Comparison of ENCODE assay signal across 14 cellular contexts in the genomic region with DNA sequence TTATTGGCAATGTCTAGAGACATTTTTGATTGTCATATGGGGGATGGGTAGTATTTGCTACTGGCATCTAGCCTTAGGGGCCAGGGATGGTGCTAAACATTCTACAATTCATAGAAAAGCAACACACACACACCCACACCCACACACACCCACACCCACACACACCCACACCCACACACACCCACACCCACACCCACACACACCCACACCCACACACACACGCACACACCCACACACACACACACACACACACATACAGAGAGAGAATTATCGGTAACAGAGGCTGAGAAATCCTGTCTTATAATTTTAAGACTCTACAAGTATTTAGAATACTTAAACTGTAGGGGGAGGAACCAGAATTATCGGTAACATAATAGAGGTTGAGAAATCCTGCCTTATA. TPM values are rescaled to one million over a fixed set of nuclear protein-coding genes. Genes with fewer than 3 reads are reported as not detected.
DNase-seq lines count a peak whose midpoint lies in the region; ATAC-seq and TF ChIP-seq lines count a peak whose summit lies in the region.
"Had no signal": no experiment of that assay in that cellular context is flagged by ENCODE, and none has a peak within 500 bp of the region (broad histone marks: within the 10 kb centered on the region; RNA-seq: fewer than 3 reads in every experiment).

No MANE protein-coding gene starts in this region.

- no peaks in the 10 kb centered on the region for H3K36me3 Mint-ChIP-seq in activated naive CD4-positive, alpha-beta T cell treated with anti-CD3 and anti-CD28 coated beads, Interleukin-2, amount 50 U/mL, for 24 hours
- H3K36me3 Mint-ChIP-seq in activated T-helper 1 cell treated with anti-CD3 and anti-CD28 coated beads, Interleukin-12 subunit alpha, Interleukin-12 subunit beta, Interleukin-2, Interleukin-4 antibody, amounts not matched to agents 30 ng/mL and 10 ng/mL and 1 ng/mL, durations not matched to agents 14 hours and 24 hours and 36 hours (ENCODE audit: low read depth) = no peaks in the 10 kb centered on the region
- H3K36me3 Mint-ChIP-seq in T-helper 17 cell (ENCODE audit: low read depth) = no peaks in the 10 kb centered on the region

- in situ Hi-C loops in HAP-1 (cut with MboI; ENCODE audit: low sequenced_read_pairs) = loop anchor here (25.0 kb wide), 1 partner anchor 130 kb away; a partner anchor contains a TSS

- no peaks in the 10 kb centered on the region for H3K4me1 Mint-ChIP-seq in activated naive CD4-positive, alpha-beta T cell treated with anti-CD3 and anti-CD28 coated beads, Interleukin-2, amount 50 U/mL, for 24 hours
- H3K4me1 Mint-ChIP-seq in activated T-helper 1 cell treated with anti-CD3 and anti-CD28 coated beads, Interleukin-12 subunit alpha, Interleukin-12 subunit beta, Interleukin-2, Interleukin-4 antibody, amounts not matched to agents 30 ng/mL and 10 ng/mL and 1 ng/mL, durations not matched to agents 14 hours and 24 hours and 36 hours (ENCODE audit: low read depth) = peaks cover 29% of the 10 kb centered on the region
- H3K4me1 Mint-ChIP-seq in T-helper 17 cell = peaks cover 2% of the 10 kb centered on the region

- H3K4me3 Mint-ChIP-seq in activated naive CD4-positive, alpha-beta T cell treated with anti-CD3 and anti-CD28 coated beads, Interleukin-2, amount 50 U/mL, for 24 hours = no peak overlapping the region
- no peak overlapping the region for H3K4me3 Mint-ChIP-seq in activated T-helper 1 cell treated with anti-CD3 and anti-CD28 coated beads, Interleukin-12 subunit alpha, Interleukin-12 subunit beta, Interleukin-2, Interleukin-4 antibody, amounts not matched to agents 30 ng/mL and 10 ng/mL and 1 ng/mL, durations not matched to agents 14 hours and 24 hours and 36 hours
- no peak overlapping the region for H3K4me3 Mint-ChIP-seq in T-helper 17 cell
- H3K4me3 Mint-ChIP-seq: CD4-positive, alpha-beta T cell; GM23338 had no signal

- H3K27ac Mint-ChIP-seq in activated naive CD4-positive, alpha-beta T cell treated with anti-CD3 and anti-CD28 coated beads, Interleukin-2, amount 50 U/mL, for 24 hours = peak overlapping the region; percentile 55
- peak overlapping the region; percentile 62 for H3K27ac Mint-ChIP-seq in activated T-helper 1 cell treated with anti-CD3 and anti-CD28 coated beads, Interleukin-12 subunit alpha, Interleukin-12 subunit beta, Interleukin-2, Interleukin-4 antibody, amounts not matched to agents 30 ng/mL and 10 ng/mL and 1 ng/mL, durations not matched to agents 14 hours and 24 hours and 36 hours
- H3K27ac Mint-ChIP-seq in T-helper 17 cell = no peak overlapping the region
- H3K27ac Mint-ChIP-seq: CD4-positive, alpha-beta T cell; GM23338 had no signal

- H3K4me1 ChIP-seq in HAP-1 = no peaks in the 10 kb centered on the region
- H3K4me1 ChIP-seq: Caco-2 had no signal

- intact Hi-C loops in activated T-helper 1 cell treated with anti-CD3 and anti-CD28 coated beads, Interleukin-12 subunit alpha, Interleukin-12 subunit beta, Interleukin-2, Interleukin-4 antibody, amounts not matched to agents 30 ng/mL and 10 ng/mL and 1 ng/mL, durations not matched to agents 14 hours and 24 hours and 36 hours (cut with micrococcal nuclease) = no loop called here
- intact Hi-C loops in left colon (cut with DNase I, micrococcal nuclease) = loop anchor here in 1 of 2 donors (2.0 kb wide), 1 partner anchor 135 kb away; no protein-coding TSS in a partner anchor

- ATAC-seq in left colon = peak; percentile 51
- ATAC-seq in SK-N-SH treated with all-trans-retinoic acid at 6 μM for 48 hours = no peak
- ATAC-seq in T-helper 17 cell = no peak
- ATAC-seq: A549, GM23338 had no signal

- peaks cover 4% of the 10 kb centered on the region for H3K27me3 Mint-ChIP-seq in activated naive CD4-positive, alpha-beta T cell treated with anti-CD3 and anti-CD28 coated beads, Interleukin-2, amount 50 U/mL, for 24 hours
- H3K27me3 Mint-ChIP-seq in activated T-helper 1 cell treated with anti-CD3 and anti-CD28 coated beads, Interleukin-12 subunit alpha, Interleukin-12 subunit beta, Interleukin-2, Interleukin-4 antibody, amounts not matched to agents 30 ng/mL and 10 ng/mL and 1 ng/mL, durations not matched to agents 14 hours and 24 hours and 36 hours (ENCODE audit: insufficient read depth) = peaks cover 8% of the 10 kb centered on the region
- H3K27me3 Mint-ChIP-seq in T-helper 17 cell = peaks cover 14% of the 10 kb centered on the region

- H3K4me3 ChIP-seq in HAP-1 = no peak overlapping the region
- H3K4me3 ChIP-seq: A549, GM23338 had no signal

- no peaks in the 10 kb centered on the region for H3K9me3 ChIP-seq in T-helper 17 cell (ENCODE audit: control insufficient read depth, low read length, poor library complexity, severe bottlenecking)
- no peaks in the 10 kb centered on the region for H3K9me3 ChIP-seq in HAP-1
- H3K9me3 ChIP-seq: A549, Caco-2 had no signal

- no peaks in the 10 kb centered on the region for H3K9me3 Mint-ChIP-seq in activated naive CD4-positive, alpha-beta T cell treated with anti-CD3 and anti-CD28 coated beads, Interleukin-2, amount 50 U/mL, for 24 hours
- H3K9me3 Mint-ChIP-seq in activated T-helper 1 cell treated with anti-CD3 and anti-CD28 coated beads, Interleukin-12 subunit alpha, Interleukin-12 subunit beta, Interleukin-2, Interleukin-4 antibody, amounts not matched to agents 30 ng/mL and 10 ng/mL and 1 ng/mL, durations not matched to agents 14 hours and 24 hours and 36 hours = no peaks in the 10 kb centered on the region
- H3K9me3 Mint-ChIP-seq: CD4-positive, alpha-beta T cell; GM23338 had no signal

- H3K27me3 ChIP-seq in HAP-1 (ENCODE audit: low read depth) = 0 out of 2 replicates have a peak, but pooled peaks cover 3% of the 10 kb centered on the region

- no peak for DNase-seq in activated naive CD4-positive, alpha-beta T cell (lab: John Stamatoyannopoulos, UW)
- DNase-seq in HUDEP-2 (lab: John Stamatoyannopoulos, UW; ENCODE audit: unreplicated experiment in 76 of 76) = peak in 65 of 76 experiments; percentile 5 to 83 (median 55)
- no peak for DNase-seq in activated T-helper 1 cell treated with anti-CD3 and anti-CD28 coated beads, Interleukin-12 subunit alpha, Interleukin-12 subunit beta, Interleukin-2, Interleukin-4 antibody, amounts not matched to agents 30 ng/mL and 10 ng/mL and 1 ng/mL, durations not matched to agents 14 hours and 24 hours and 36 hours (ENCODE audit: low spot score)
- DNase-seq in left colon = no peak
- DNase-seq in T-helper 17 cell = no peak
- DNase-seq in HAP-1 (ENCODE audit: low spot score in 2 of 2) = no peak
- DNase-seq: AML-193; Caco-2; CD4-positive, alpha-beta T cell; KBM-7 had no signal

- H3K36me3 ChIP-seq in HAP-1 (replicated peaks) = no peaks in the 10 kb centered on the region

TF ChIP-seq in SK-N-SH treated with all-trans-retinoic acid at 6 μM for 48 hours, 23 proteins besides CTCF, POLR2A, EP300 and RAD21:
- TF ChIP-seq ZFP3 (CRISPR knock-in tag; IDR thresholded peaks at IDR 0.05) = no peak
- no peak for TF ChIP-seq ZFP30 (CRISPR knock-in tag; IDR thresholded peaks at IDR 0.05)
- TF ChIP-seq OSR1 (CRISPR knock-in tag; IDR thresholded peaks at IDR 0.05) = no peak
- TF ChIP-seq, protein P1, sequence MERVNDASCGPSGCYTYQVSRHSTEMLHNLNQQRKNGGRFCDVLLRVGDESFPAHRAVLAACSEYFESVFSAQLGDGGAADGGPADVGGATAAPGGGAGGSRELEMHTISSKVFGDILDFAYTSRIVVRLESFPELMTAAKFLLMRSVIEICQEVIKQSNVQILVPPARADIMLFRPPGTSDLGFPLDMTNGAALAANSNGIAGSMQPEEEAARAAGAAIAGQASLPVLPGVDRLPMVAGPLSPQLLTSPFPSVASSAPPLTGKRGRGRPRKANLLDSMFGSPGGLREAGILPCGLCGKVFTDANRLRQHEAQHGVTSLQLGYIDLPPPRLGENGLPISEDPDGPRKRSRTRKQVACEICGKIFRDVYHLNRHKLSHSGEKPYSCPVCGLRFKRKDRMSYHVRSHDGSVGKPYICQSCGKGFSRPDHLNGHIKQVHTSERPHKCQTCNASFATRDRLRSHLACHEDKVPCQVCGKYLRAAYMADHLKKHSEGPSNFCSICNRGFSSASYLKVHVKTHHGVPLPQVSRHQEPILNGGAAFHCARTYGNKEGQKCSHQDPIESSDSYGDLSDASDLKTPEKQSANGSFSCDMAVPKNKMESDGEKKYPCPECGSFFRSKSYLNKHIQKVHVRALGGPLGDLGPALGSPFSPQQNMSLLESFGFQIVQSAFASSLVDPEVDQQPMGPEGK (CRISPR knock-in tag; IDR thresholded peaks at IDR 0.05; ENCODE audit: borderline replicate concordance) = no peak
- no peak for TF ChIP-seq ZNF8 (CRISPR knock-in tag; IDR thresholded peaks at IDR 0.05)
- TF ChIP-seq ZNF565 (CRISPR knock-in tag; conservative IDR thresholded peaks at IDR 0.05; ENCODE audit: low read depth) = no peak
- no peak for TF ChIP-seq SNAI2 (CRISPR knock-in tag; IDR thresholded peaks at IDR 0.05)
- no peak for TF ChIP-seq RARB (CRISPR knock-in tag; IDR thresholded peaks at IDR 0.05)
- no peak for TF ChIP-seq GLIS3 (CRISPR knock-in tag; IDR thresholded peaks at IDR 0.05)
- no peak for TF ChIP-seq ZC3H10 (CRISPR knock-in tag; IDR thresholded peaks at IDR 0.05)
- TF ChIP-seq, protein P2, sequence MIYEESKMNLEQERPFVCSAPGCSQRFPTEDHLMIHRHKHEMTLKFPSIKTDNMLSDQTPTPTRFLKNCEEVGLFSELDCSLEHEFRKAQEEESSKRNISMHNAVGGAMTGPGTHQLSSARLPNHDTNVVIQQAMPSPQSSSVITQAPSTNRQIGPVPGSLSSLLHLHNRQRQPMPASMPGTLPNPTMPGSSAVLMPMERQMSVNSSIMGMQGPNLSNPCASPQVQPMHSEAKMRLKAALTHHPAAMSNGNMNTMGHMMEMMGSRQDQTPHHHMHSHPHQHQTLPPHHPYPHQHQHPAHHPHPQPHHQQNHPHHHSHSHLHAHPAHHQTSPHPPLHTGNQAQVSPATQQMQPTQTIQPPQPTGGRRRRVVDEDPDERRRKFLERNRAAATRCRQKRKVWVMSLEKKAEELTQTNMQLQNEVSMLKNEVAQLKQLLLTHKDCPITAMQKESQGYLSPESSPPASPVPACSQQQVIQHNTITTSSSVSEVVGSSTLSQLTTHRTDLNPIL (CRISPR knock-in tag; IDR thresholded peaks at IDR 0.05; ENCODE audit: low read depth) = no peak
- no peak for TF ChIP-seq PPARA (CRISPR knock-in tag; IDR thresholded peaks at IDR 0.05; ENCODE audit: borderline replicate concordance)
- TF ChIP-seq BACH2 (CRISPR knock-in tag; IDR thresholded peaks at IDR 0.05; ENCODE audit: borderline replicate concordance) = no peak

RNA-seq across cellular contexts. Expression of a gene that starts 11.1 kb away (rescaled TPM):
- 33.1 and 35.4 TPM in 2 replicates for total RNA-seq in activated T-helper 1 cell treated with anti-CD3 and anti-CD28 coated beads, Interleukin-12 subunit alpha, Interleukin-12 subunit beta, Interleukin-2, Interleukin-4 antibody, amounts not matched to agents 30 ng/mL and 10 ng/mL and 1 ng/mL, durations not matched to agents 14 hours and 24 hours and 36 hours
- total RNA-seq in left colon (10 to 100 TPM; 20.2 to 21.2 TPM), T-helper 17 cell (10 to 100 TPM; 14.6 to 15.0 TPM)

Comparison
In these comparisons a context has a peak if more than half of its experiments do, and no peak if none do; other contexts are left out.
1. DNase-seq: peak in HUDEP-2 (65 of 76); none in activated naive CD4-positive, alpha-beta T cell (0 of 4), activated T-helper 1 cell treated with anti-CD3 and anti-CD28 coated beads, Interleukin-12 subunit alpha, Interleukin-12 subunit beta, Interleukin-2, Interleukin-4 antibody, amounts not matched to agents 30 ng/mL and 10 ng/mL and 1 ng/mL, durations not matched to agents 14 hours and 24 hours and 36 hours (single experiment), left colon (0 of 2), T-helper 17 cell (0 of 3) and HAP-1 (0 of 2).